In the genomic region with DNA sequence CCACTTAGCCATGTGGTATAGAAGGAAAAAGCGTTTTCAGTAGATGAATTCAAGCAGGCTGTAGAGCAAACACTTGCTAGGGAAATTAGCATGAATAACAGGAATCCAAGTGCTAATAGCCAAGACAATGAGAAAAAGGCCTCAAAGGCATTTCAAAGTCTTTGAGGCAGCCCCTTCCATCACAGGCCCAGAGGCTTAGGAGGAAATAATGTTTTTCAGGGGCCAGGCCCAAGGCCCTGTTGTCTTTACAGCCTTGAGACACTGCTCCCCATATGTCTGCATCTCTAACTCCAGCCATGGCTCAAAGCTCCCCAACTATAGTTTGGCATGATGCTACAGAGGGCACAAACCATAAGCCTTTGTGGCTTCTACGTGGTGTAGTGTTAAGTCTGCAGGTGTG, we compare ENCODE assay signal across 22 cellular contexts.
"Had no signal": no experiment of that assay in that cellular context is flagged by ENCODE, and none has a peak within 500 bp of the region (broad histone marks: within the 10 kb centered on the region; RNA-seq: fewer than 3 reads in every experiment).

No MANE protein-coding gene starts in this region.

- H3K27ac ChIP-seq: colonic mucosa, esophagus muscularis mucosa, gastrocnemius medialis, hepatocyte, left lung, lower lobe of right lung had no signal

- H3K4me3 Mint-ChIP-seq: dendritic cell treated with granulocyte-macrophage colony-stimulating factor and Interleukin-4, amounts not matched to agents 40 ng/mL and 50 ng/mL, for 4 days had no signal

- H3K27me3 Mint-ChIP-seq: dendritic cell treated with granulocyte-macrophage colony-stimulating factor and Interleukin-4, amounts not matched to agents 40 ng/mL and 50 ng/mL, for 4 days; naive thymus-derived CD4-positive, alpha-beta T cell had no signal

- H3K4me2 ChIP-seq: hepatocyte had no signal

- H3K36me3 ChIP-seq: colonic mucosa, esophagus muscularis mucosa, gastrocnemius medialis, left lung, lower lobe of right lung had no signal

- H3K27ac Mint-ChIP-seq: dendritic cell treated with granulocyte-macrophage colony-stimulating factor and Interleukin-4, amounts not matched to agents 40 ng/mL and 50 ng/mL, for 4 days; naive thymus-derived CD4-positive, alpha-beta T cell had no signal

- FAIRE-seq: endothelial cell of umbilical vein, islet of Langerhans, keratinocyte had no signal

- DNase-seq: colonic mucosa; cortex of kidney; effector memory CD4-positive, alpha-beta T cell; foreskin fibroblast; foreskin melanocyte; gastrocnemius medialis; glutamatergic neuron; head of caudate nucleus; hypothalamus; left cardiac atrium; left ventricle myocardium superior; lower lobe of right lung; mesenchymal stem cell; midbrain; naive thymus-derived CD4-positive, alpha-beta T cell had no signal

- H3K27me3 ChIP-seq: colonic mucosa, esophagus muscularis mucosa, gastrocnemius medialis, hepatocyte, left lung had no signal

- ATAC-seq: gastrocnemius medialis; left cardiac atrium; left lung; left ventricle myocardium superior; lower lobe of right lung; naive thymus-derived CD4-positive, alpha-beta T cell had no signal

- H3K4me1 Mint-ChIP-seq: naive thymus-derived CD4-positive, alpha-beta T cell had no signal

- H2AFZ ChIP-seq: hepatocyte had no signal

- H3K4me3 ChIP-seq: colonic mucosa, esophagus muscularis mucosa, gastrocnemius medialis, hepatocyte, left lung, lower lobe of right lung had no signal

- H3K79me2 ChIP-seq: hepatocyte had no signal

- H3K4me1 ChIP-seq: colonic mucosa, esophagus muscularis mucosa, gastrocnemius medialis, left lung, lower lobe of right lung had no signal

- H3K9me3 ChIP-seq: colonic mucosa, gastrocnemius medialis had no signal
